ENCODE assay signal across 1 cellular context in the genomic region with DNA sequence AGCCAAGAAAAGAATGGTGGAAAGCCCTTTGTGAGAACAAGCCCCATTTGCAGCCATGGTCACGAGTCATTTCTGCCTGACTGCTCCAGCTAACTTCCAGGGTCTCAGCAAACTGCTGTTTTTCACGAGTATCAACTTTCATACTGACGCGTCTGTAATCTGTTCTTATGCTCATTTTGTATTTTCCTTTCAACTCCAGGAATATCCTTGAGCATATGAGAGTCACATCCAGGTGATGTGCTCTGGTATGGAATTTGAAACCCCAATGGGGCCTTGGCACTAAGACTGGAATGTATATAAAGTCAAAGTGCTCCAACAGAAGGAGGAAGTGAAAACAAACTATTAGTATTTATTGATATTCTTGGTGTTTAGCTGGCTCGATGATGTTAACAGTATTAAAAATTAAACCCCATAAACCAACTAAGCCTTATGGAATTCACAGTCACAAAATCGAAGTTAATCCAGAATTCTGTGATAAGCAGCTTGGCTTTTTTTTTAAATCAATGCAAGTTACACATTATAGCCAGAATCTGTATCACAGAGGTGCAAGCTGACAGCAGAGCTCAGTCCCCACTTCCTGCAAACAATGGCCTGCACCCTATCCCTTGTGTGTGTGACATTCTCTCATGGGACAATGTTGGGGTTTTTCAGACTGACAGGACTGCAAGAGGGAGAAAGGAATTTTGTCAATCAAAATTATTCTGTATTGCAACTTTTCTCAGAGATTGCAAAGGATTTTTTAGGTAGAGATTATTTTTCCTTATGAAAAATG.
TF ChIP-seq lines count a peak whose summit lies in the region.

No MANE protein-coding gene starts in this region.

TF ChIP-seq in SK-N-SH, 30 proteins besides CTCF, POLR2A, EP300 and RAD21 (continued from another document):
- TF ChIP-seq FOXM1 (IDR thresholded peaks at IDR 0.05; ENCODE audit: low read depth) (no peak), REST (IDR thresholded peaks at IDR 0.05; ENCODE audit: low read depth, low read length) (no peak)
- TF ChIP-seq, protein P1, sequence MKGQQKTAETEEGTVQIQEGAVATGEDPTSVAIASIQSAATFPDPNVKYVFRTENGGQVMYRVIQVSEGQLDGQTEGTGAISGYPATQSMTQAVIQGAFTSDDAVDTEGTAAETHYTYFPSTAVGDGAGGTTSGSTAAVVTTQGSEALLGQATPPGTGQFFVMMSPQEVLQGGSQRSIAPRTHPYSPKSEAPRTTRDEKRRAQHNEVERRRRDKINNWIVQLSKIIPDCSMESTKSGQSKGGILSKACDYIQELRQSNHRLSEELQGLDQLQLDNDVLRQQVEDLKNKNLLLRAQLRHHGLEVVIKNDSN (IDR thresholded peaks at IDR 0.05; ENCODE audit: borderline replicate concordance, low read depth), result no peak
